ENCODE assay signal across 3 cellular contexts in genomic region chr7:67907792-67908191, GRCh38.
"Had no signal": no experiment of that assay in that cellular context is flagged by ENCODE, and none has a peak within 500 bp of the region (broad histone marks: within the 10 kb centered on the region; RNA-seq: fewer than 3 reads in every experiment).

No MANE protein-coding gene starts in this region.

- ATAC-seq: GM12878 had no signal

- H3K4me3 ChIP-seq: GM12878 had no signal

- DNase-seq: GDM1, GF-D8 had no signal
